In the genomic region with DNA sequence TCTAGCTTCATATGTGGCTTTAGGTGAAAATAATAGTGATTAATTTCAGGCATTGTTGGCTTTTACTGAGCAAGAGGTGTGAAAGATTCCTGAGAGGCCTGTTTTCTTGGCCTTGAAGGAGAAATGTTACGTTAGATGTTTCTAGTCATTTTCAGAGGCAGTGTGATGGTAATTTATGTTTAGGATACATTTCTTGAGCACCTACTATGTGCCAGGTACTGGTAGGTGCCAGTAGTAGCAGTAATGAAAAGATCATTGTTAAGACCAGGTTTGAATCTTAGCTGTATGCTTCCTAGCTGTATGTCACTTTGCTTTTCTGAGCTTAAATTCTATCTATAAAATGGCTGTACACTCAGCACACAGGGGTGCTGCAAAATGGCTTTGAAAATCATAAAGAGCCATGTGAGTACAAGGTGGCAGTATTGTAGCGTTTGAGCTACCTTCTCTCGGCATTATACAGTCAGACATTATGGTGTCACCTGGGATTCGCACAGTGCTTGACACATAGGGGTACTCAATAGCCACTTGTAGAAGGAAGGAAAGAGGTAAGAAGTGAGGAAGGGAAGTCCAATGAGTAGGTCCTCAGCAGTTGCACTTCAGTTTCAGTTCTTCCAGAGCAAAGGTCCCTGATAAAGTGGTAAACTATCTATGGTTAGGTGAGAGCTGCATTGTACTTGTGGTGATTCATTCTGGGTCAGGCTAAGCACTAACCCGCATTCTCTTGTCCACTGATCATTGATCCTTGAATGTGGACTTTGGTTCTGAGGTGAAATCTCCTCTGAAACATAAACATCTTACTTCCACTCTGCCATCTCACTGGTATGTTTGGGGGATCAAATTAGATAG, we compare ENCODE assay signal across 16 cellular contexts.
DNase-seq lines count a peak whose midpoint lies in the region; FAIRE-seq and TF ChIP-seq lines count a peak whose summit lies in the region.
"Had no signal": no experiment of that assay in that cellular context is flagged by ENCODE, and none has a peak within 500 bp of the region (broad histone marks: within the 10 kb centered on the region; RNA-seq: fewer than 3 reads in every experiment).

No MANE protein-coding gene starts in this region.

- H3K36me3 ChIP-seq in ACC112 (ENCODE audit: insufficient read depth, low read length) (no peaks in the 10 kb centered on the region), OCI-LY1 (ENCODE audit: insufficient read depth, low read length) (no peaks in the 10 kb centered on the region), hepatocyte (replicated peaks; ENCODE audit: insufficient read depth, low read depth) (no peaks in the 10 kb centered on the region)

- H3K27me3 ChIP-seq in ACC112 (ENCODE audit: insufficient read depth, low read length), result no peaks in the 10 kb centered on the region
- no peaks in the 10 kb centered on the region for H3K27me3 ChIP-seq in OCI-LY1 (ENCODE audit: insufficient read depth, low read length)
- no peaks in the 10 kb centered on the region for H3K27me3 ChIP-seq in hepatocyte

- no peak for FAIRE-seq in frontal cortex (lab: Jason Lieb, UNC)

- H4K20me1 ChIP-seq in OCI-LY1 (ENCODE audit: insufficient read depth, low read length), result no peaks in the 10 kb centered on the region
- H4K20me1 ChIP-seq in hepatocyte (ENCODE audit: insufficient read depth, poor library complexity, severe bottlenecking), result no peaks in the 10 kb centered on the region

- no peaks in the 10 kb centered on the region for H3F3A ChIP-seq in OCI-LY1 (ENCODE audit: insufficient read depth, low read length)

- no peak overlapping the region for H3K4me3 ChIP-seq in ACC112 (ENCODE audit: low read depth, low read length)
- no peak overlapping the region for H3K4me3 ChIP-seq in OCI-LY1 (ENCODE audit: low read depth, low read length, poor library complexity, severe bottlenecking)
- no peak overlapping the region for H3K4me3 ChIP-seq in hepatocyte

- H3K9ac ChIP-seq in OCI-LY1 (ENCODE audit: low read length), result no peak overlapping the region

- peak; percentile 43 for DNase-seq in hepatocyte (ENCODE audit: low spot score)
- DNase-seq in mucosa of gallbladder (ENCODE audit: low spot score), result peak; percentile 45
- DNase-seq in NCI-H2171 treated with DMSO at 0.1 percent for 48 hours (lab: John Stamatoyannopoulos, UW), result no peak
- DNase-seq in frontal cortex (ENCODE audit: low spot score in 2 of 2), result no peak
- no peak for DNase-seq in hepatic stellate cell (ENCODE audit: low spot score)
- no peak for DNase-seq in NCI-H1048 (lab: John Stamatoyannopoulos, UW)
- DNase-seq: 8988T, C1 segment of cervical spinal cord, HCEC 1CT, NCI-H1105, NCI-H1694 treated with DMSO at 0.1 percent for 48 hours, NCI-H446, NCI-H748 treated with DMSO at 0.1 percent for 48 hours, SHP77 treated with DMSO at 0.1 percent for 48 hours had no signal

- TF ChIP-seq CTCF in OCI-LY1 (IDR thresholded peaks at IDR 0.05; ENCODE audit: low read length), result peak; percentile 34; the same call in 1 of the 2 replicates
- no peak for TF ChIP-seq CTCF in hepatocyte (IDR thresholded peaks at IDR 0.05; ENCODE audit: poor library complexity)

- H3K9me2 ChIP-seq in OCI-LY1 (ENCODE audit: low read depth, low read length) (no peaks in the 10 kb centered on the region), hepatocyte (replicated peaks; ENCODE audit: insufficient read depth) (no peaks in the 10 kb centered on the region)

- no peak overlapping the region for H2AFZ ChIP-seq in ACC112 (ENCODE audit: low read length, unreplicated experiment)
- H2AFZ ChIP-seq in OCI-LY1 (ENCODE audit: low read length), result no peak overlapping the region
- no peak overlapping the region for H2AFZ ChIP-seq in hepatocyte

- H3K4me1 ChIP-seq in ACC112 (ENCODE audit: control insufficient read depth, insufficient read depth, low read length, unreplicated experiment) (peaks cover 13% of the 10 kb centered on the region), OCI-LY1 (ENCODE audit: insufficient read depth, low read length, severe bottlenecking) (peaks cover 45% of the 10 kb centered on the region), hepatocyte (ENCODE audit: insufficient read depth) (peaks cover 14% of the 10 kb centered on the region)

- no peaks in the 10 kb centered on the region for H3K79me2 ChIP-seq in ACC112 (ENCODE audit: control insufficient read depth, insufficient read depth, low read length, unreplicated experiment)
- no peaks in the 10 kb centered on the region for H3K79me2 ChIP-seq in OCI-LY1 (ENCODE audit: insufficient read depth, low read length)
- no peaks in the 10 kb centered on the region for H3K79me2 ChIP-seq in hepatocyte

- H3K27ac ChIP-seq in ACC112 (ENCODE audit: low read depth, low read length) (peak overlapping the region; percentile 24; the same call in 1 of the 2 replicates), OCI-LY1 (ENCODE audit: low read depth, low read length, poor library complexity, severe bottlenecking) (peak overlapping the region; percentile 14), hepatocyte (peak overlapping the region; percentile 78)

- H3K9me3 ChIP-seq in OCI-LY1 (ENCODE audit: low read length) (no peaks in the 10 kb centered on the region), hepatocyte (ENCODE audit: low read depth) (no peaks in the 10 kb centered on the region)

- 78% methylated on average over 5 of the region's 5 CpGs for WGBS in hepatocyte (ENCODE audit: low lambda C conversion rate, missing lambda C conversion rate)

- H3K4me2 ChIP-seq in OCI-LY1 (ENCODE audit: low read length), result no peak overlapping the region
- H3K4me2 ChIP-seq in hepatocyte, result peak overlapping the region; percentile 8

Comparison
In these comparisons a context has a peak if more than half of its experiments do, and no peak if none do; other contexts are left out.
1. H3K27ac ChIP-seq: peak in every context shown above with its lines; median percentile 78 in hepatocyte; 24 in ACC112; 14 in OCI-LY1.
2. DNase-seq: peak in hepatocyte (single experiment) and mucosa of gallbladder (single experiment); none in NCI-H2171 treated with DMSO at 0.1 percent for 48 hours (single experiment), frontal cortex (0 of 2), hepatic stellate cell (single experiment) and NCI-H1048 (single experiment).